8 cellular contexts compared by ENCODE assay signal in genomic region chr7:100126931-100127865, GRCh38. TPM values are rescaled to one million over a fixed set of nuclear protein-coding genes. Genes with fewer than 3 reads are reported as not detected.
DNase-seq lines count a peak whose midpoint lies in the region; FAIRE-seq lines count a peak whose summit lies in the region.

A gene with protein sequence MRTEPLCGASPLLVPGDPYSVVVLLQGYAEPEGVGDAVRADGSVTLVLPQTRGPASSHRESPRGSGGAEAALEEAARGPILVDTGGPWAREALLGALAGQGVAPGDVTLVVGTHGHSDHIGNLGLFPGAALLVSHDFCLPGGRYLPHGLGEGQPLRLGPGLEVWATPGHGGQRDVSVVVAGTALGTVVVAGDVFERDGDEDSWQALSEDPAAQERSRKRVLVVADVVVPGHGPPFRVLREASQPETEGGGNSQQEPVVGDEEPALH (plus strand): TSS chr7:100126967. CDS start chr7:100127396, 429 bp downstream.

- H3K4me3 ChIP-seq in SJCRH30 (peak within 1 kb of the TSS; percentile 81), neuronal stem cell (ENCODE audit: low read length in 2 of 2) (peak within 1 kb of the TSS; percentile 74 to 94)

- H4K8ac ChIP-seq in neuronal stem cell (ENCODE audit: low read depth, low read length): peak within 1 kb of the TSS; percentile 97

- no peak within 1 kb of the TSS for H2BK120ac ChIP-seq in neuronal stem cell (ENCODE audit: low read depth, low read length)

- peak within 1 kb of the TSS; percentile 89 for H4K91ac ChIP-seq in neuronal stem cell (ENCODE audit: low read depth, low read length, poor library complexity)

- H3K27me3 ChIP-seq in SJCRH30: no peaks in the 10 kb centered on the region
- peaks cover 0 to 15% (median 0%) of the 10 kb centered on the region in 3 experiments for H3K27me3 ChIP-seq in neuronal stem cell (ENCODE audit: control insufficient read depth in 3 of 3, insufficient read depth in 3 of 3, low read depth in 1 of 3, low read length in 3 of 3)

- H2AFZ ChIP-seq in neuronal stem cell (ENCODE audit: low read length): peak within 1 kb of the TSS; percentile 99

- peak within 1 kb of the TSS; percentile 76 for H3K23ac ChIP-seq in neuronal stem cell (ENCODE audit: low read depth, low read length, poor library complexity)

- DNase-seq in ELR (ENCODE audit: low read depth) (peak; percentile 92), HCEC 1CT (peak; percentile 88), MV-4-11 (lab: John Stamatoyannopoulos, UW) (peak; percentile 81), SJCRH30 (peak; percentile 94 to 97), frontal cortex (ENCODE audit: low spot score in 2 of 2) (peak; percentile 91 to 92), neuronal stem cell (ENCODE audit: low spot score) (peak; percentile 95), stromal cell of bone marrow (ENCODE audit: low read depth) (peak; percentile 84)
- DNase-seq in activated naive CD4-positive, alpha-beta T cell treated with Interleukin-2 at 50 U/mL for 16 hours: peak; percentile 91

- peak within 1 kb of the TSS; percentile 95 for H3K14ac ChIP-seq in neuronal stem cell (ENCODE audit: low read length)

- H3K27ac ChIP-seq in SJCRH30: peak within 1 kb of the TSS; percentile 83
- H3K27ac ChIP-seq in neuronal stem cell (replicated peaks; ENCODE audit: low read length): peak within 1 kb of the TSS; percentile 99

- peak within 1 kb of the TSS; percentile 96 for H2BK15ac ChIP-seq in neuronal stem cell (ENCODE audit: low read length)

- H3K79me1 ChIP-seq in neuronal stem cell (ENCODE audit: low read depth, low read length): peaks cover 2% of the 10 kb centered on the region

- no peaks in the 10 kb centered on the region for H3K4me1 ChIP-seq in SJCRH30
- H3K4me1 ChIP-seq in neuronal stem cell (ENCODE audit: control insufficient read depth in 2 of 2, insufficient read depth in 1 of 2, low read depth in 1 of 2, low read length in 2 of 2): peaks cover 3 to 6% of the 10 kb centered on the region in 2 donors

- no peaks in the 10 kb centered on the region for H3K9me3 ChIP-seq in SJCRH30 (replicated peaks)
- H3K9me3 ChIP-seq in neuronal stem cell (replicated peaks in 1 of 2; ENCODE audit: control insufficient read depth in 2 of 2, insufficient read depth in 1 of 2, low read depth in 1 of 2, low read length in 2 of 2): no peaks in the 10 kb centered on the region

- H3K4me2 ChIP-seq in neuronal stem cell (ENCODE audit: insufficient read depth, low read length, poor library complexity, severe bottlenecking): peak within 1 kb of the TSS; percentile 92

- H3K36me3 ChIP-seq in SJCRH30: no peaks in the 10 kb centered on the region
- peaks cover 4 to 21% of the 10 kb centered on the region in 2 donors for H3K36me3 ChIP-seq in neuronal stem cell (replicated peaks in 1 of 2; ENCODE audit: control insufficient read depth in 2 of 2, insufficient read depth in 2 of 2, low read length in 2 of 2)

- peak within 1 kb of the TSS; percentile 96 for H3K9ac ChIP-seq in neuronal stem cell (ENCODE audit: low read depth, low read length, poor library complexity)

- no peak for FAIRE-seq in frontal cortex (lab: Jason Lieb, UNC)

- H2BK5ac ChIP-seq in neuronal stem cell (ENCODE audit: low read length): peak within 1 kb of the TSS; percentile 85

- peak within 1 kb of the TSS; percentile 99 for H3K18ac ChIP-seq in neuronal stem cell (ENCODE audit: low read length)

- H2AK5ac ChIP-seq in neuronal stem cell (ENCODE audit: low read depth, low read length): peak within 1 kb of the TSS; percentile 50

- peak within 1 kb of the TSS; percentile 86 for H3K4ac ChIP-seq in neuronal stem cell (ENCODE audit: low read length)

- H2BK12ac ChIP-seq in neuronal stem cell (ENCODE audit: low read length): peak within 1 kb of the TSS; percentile 96

- WGBS in neuronal stem cell (ENCODE audit: extremely low coverage in 2 of 2, insufficient read length in 2 of 2, insufficient replicate concordance in 1 of 2), 2 donors: no CpG with 5 or more reads among the region's 85 CpGs

RNA-seq across cellular contexts. Expression of the gene that starts here (rescaled TPM):
- 1.4 and 1.6 TPM in 2 replicates for total RNA-seq in SJCRH30 (2014; rRNA removed; shearing (Covaris generic))
- 4.9 TPM for total RNA-seq in frontal cortex
- polyA plus RNA-seq in neuronal stem cell (2013, experiment 1 of 2): 0.75 TPM
- polyA plus RNA-seq in neuronal stem cell (2013, experiment 2 of 2): 0.86 TPM

Comparison
In these comparisons a context has a peak if more than half of its experiments do, and no peak if none do; other contexts are left out.
1. Peak in every context shown above with its lines: DNase-seq, H3K4me3 ChIP-seq and H3K27ac ChIP-seq.